Comparison of ENCODE assay signal across 2 cellular contexts in genomic region chr19:44847144-44848035, GRCh38.
TF ChIP-seq lines count a peak whose summit lies in the region.

No MANE protein-coding gene starts in this region.

TF ChIP-seq in H1, 55 proteins besides CTCF, POLR2A, EP300 and RAD21 (continues in another document):
- TF ChIP-seq, protein P1, sequence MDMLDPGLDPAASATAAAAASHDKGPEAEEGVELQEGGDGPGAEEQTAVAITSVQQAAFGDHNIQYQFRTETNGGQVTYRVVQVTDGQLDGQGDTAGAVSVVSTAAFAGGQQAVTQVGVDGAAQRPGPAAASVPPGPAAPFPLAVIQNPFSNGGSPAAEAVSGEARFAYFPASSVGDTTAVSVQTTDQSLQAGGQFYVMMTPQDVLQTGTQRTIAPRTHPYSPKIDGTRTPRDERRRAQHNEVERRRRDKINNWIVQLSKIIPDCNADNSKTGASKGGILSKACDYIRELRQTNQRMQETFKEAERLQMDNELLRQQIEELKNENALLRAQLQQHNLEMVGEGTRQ (IDR thresholded peaks at IDR 0.05; ENCODE audit: low read length), result no peak
- TF ChIP-seq YY1 (IDR thresholded peaks at IDR 0.05; ENCODE audit: low read depth, low read length) (no peak), CBX5 (IDR thresholded peaks at IDR 0.05; ENCODE audit: low read depth, low read length) (no peak), ASH2L (IDR thresholded peaks at IDR 0.05; ENCODE audit: low read length) (no peak), ATF2 (IDR thresholded peaks at IDR 0.05; ENCODE audit: low read length) (no peak), GTF2F1 (IDR thresholded peaks at IDR 0.05; ENCODE audit: borderline replicate concordance, low read depth, low read length) (no peak), SP1 (IDR thresholded peaks at IDR 0.05; ENCODE audit: low read depth, low read length) (no peak), CREB1 (IDR thresholded peaks at IDR 0.05) (no peak), TCF12 (IDR thresholded peaks at IDR 0.05; ENCODE audit: low read depth, low read length) (no peak), KDM1A (IDR thresholded peaks at IDR 0.05; ENCODE audit: borderline replicate concordance, low read length) (no peak), JUN (IDR thresholded peaks at IDR 0.05; ENCODE audit: low read depth, low read length) (no peak), POLR2AphosphoS5 (IDR thresholded peaks at IDR 0.05; ENCODE audit: low read depth, low read length) (peak; percentile 59), RXRA (IDR thresholded peaks at IDR 0.05; ENCODE audit: insufficient read depth, low read depth, low read length) (no peak), SUZ12 (IDR thresholded peaks at IDR 0.05; ENCODE audit: low read length) (no peak), EZH2 (IDR thresholded peaks at IDR 0.05; ENCODE audit: low read depth, low read length, severe bottlenecking) (no peak)

TF ChIP-seq in HEK293T, 16 proteins besides CTCF, POLR2A, EP300 and RAD21:
- TF ChIP-seq FOXK2 (IDR thresholded peaks at IDR 0.05), result no peak
- TF ChIP-seq SP1 (IDR thresholded peaks at IDR 0.05), result no peak
- no peak for TF ChIP-seq SUZ12 (IDR thresholded peaks at IDR 0.05)
